Comparison of ENCODE assay signal across 12 cellular contexts in the genomic region with DNA sequence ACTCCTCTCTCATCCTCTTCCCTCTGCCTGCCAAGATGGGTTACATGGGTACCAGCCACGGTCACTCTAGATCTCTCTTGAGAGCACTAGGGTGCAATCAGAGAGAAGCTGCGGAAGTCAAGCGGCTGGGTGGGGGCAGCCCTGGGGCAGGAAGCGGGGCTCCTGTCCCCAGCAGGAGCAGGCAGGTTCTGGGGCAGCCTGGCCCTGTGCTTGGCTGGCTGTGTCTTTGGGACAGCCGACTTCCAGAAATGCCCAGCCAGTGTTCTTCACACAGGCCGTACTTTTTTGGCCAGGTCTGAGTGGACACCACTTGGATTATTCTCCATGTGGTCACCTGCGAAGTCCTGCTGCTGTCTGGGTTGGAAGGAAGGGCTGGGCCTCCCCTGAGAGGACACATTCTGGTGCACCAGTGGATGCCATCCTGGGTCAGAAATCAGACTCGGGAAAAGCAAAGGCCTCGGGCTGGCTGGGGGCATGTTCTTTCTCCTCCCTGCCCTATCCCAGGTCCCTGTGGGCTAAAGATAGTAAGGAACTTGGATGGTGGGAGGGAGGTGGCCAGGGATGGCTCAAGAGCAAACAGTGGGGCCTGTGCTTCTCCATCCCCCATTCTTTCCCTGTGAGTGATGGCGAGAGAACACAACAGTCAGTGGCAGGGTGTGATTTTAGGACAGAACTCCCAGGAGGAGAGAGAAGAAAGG.
DNase-seq lines count a peak whose midpoint lies in the region; ATAC-seq and TF ChIP-seq lines count a peak whose summit lies in the region.
"Had no signal": no experiment of that assay in that cellular context is flagged by ENCODE, and none has a peak within 500 bp of the region (broad histone marks: within the 10 kb centered on the region; RNA-seq: fewer than 3 reads in every experiment).

No MANE protein-coding gene starts in this region.

- H3K9me3 ChIP-seq in muscle layer of duodenum (ENCODE audit: control insufficient read depth in 1 of 2, low read length in 2 of 2) = no peaks in the 10 kb centered on the region
- H3K9me3 ChIP-seq: SK-N-SH had no signal

- no peaks in the 10 kb centered on the region for H3K27me3 Mint-ChIP-seq in activated naive CD4-positive, alpha-beta T cell treated with anti-CD3 and anti-CD28 coated beads, Interleukin-2, amount 10 ng/mL, durations not matched to agents 7 days and 5 days
- H3K27me3 Mint-ChIP-seq in activated naive CD8-positive, alpha-beta T cell treated with anti-CD3 and anti-CD28 coated beads, Interleukin-2, amount 10 ng/mL, durations not matched to agents 7 days and 5 days = no peaks in the 10 kb centered on the region
- H3K27me3 Mint-ChIP-seq in type B pancreatic cell = no peaks in the 10 kb centered on the region

- H3K36me3 ChIP-seq in muscle layer of duodenum (ENCODE audit: control insufficient read depth in 1 of 2, insufficient read depth in 2 of 2, low read length in 2 of 2) = peaks cover 31 to 40% of the 10 kb centered on the region in 2 donors

- H3K27me3 ChIP-seq in muscle layer of duodenum (ENCODE audit: low read depth, low read length) = no peaks in the 10 kb centered on the region

- peaks cover 67% of the 10 kb centered on the region for H3K36me3 Mint-ChIP-seq in activated naive CD4-positive, alpha-beta T cell treated with anti-CD3 and anti-CD28 coated beads, Interleukin-2, amount 10 ng/mL, durations not matched to agents 7 days and 5 days
- H3K36me3 Mint-ChIP-seq in activated naive CD8-positive, alpha-beta T cell treated with anti-CD3 and anti-CD28 coated beads, Interleukin-2, amount 10 ng/mL, durations not matched to agents 7 days and 5 days = peaks cover 10% of the 10 kb centered on the region
- H3K36me3 Mint-ChIP-seq in type B pancreatic cell = peaks cover 5% of the 10 kb centered on the region

- peaks cover 13 to 78% of the 10 kb centered on the region in 2 donors for H3K4me1 ChIP-seq in muscle layer of duodenum (ENCODE audit: control insufficient read depth in 1 of 2, insufficient read depth in 2 of 2, low read length in 2 of 2)

- peak overlapping the region; percentile 80 for H3K27ac Mint-ChIP-seq in activated naive CD4-positive, alpha-beta T cell treated with anti-CD3 and anti-CD28 coated beads, Interleukin-2, amount 10 ng/mL, durations not matched to agents 7 days and 5 days
- H3K27ac Mint-ChIP-seq in activated naive CD8-positive, alpha-beta T cell treated with anti-CD3 and anti-CD28 coated beads, Interleukin-2, amount 10 ng/mL, durations not matched to agents 7 days and 5 days = peak overlapping the region; percentile 90
- peak overlapping the region; percentile 60 for H3K27ac Mint-ChIP-seq in type B pancreatic cell

- CTCF ChIA-PET in activated naive CD4-positive, alpha-beta T cell treated with anti-CD3 and anti-CD28 coated beads, Interleukin-2, amount 10 ng/mL, durations not matched to agents 7 days and 5 days (lab: Charles Lee) = interaction anchor here (0.8 to 3.8 kb wide), 2 partner anchors 11 to 238 kb away, joined by 3 to 26 read pairs; no protein-coding TSS in a partner anchor

- H3K27ac ChIP-seq in muscle layer of duodenum (ENCODE audit: low read length) = peak overlapping the region; percentile 35

- POLR2A ChIA-PET in activated naive CD8-positive, alpha-beta T cell treated with anti-CD3 and anti-CD28 coated beads, Interleukin-2, amount 10 ng/mL, durations not matched to agents 7 days and 5 days (lab: Charles Lee) = interaction anchor here (0.5 to 2.3 kb wide), 4 partner anchors 8 to 94 kb away, joined by 3 to 9 read pairs (median 3); partner anchors contain the start of gene ITPKB

- TF ChIP-seq CTCF in type B pancreatic cell (conservative IDR thresholded peaks at IDR 0.05) = no peak

- H3K4me3 Mint-ChIP-seq in activated naive CD4-positive, alpha-beta T cell treated with anti-CD3 and anti-CD28 coated beads, Interleukin-2, amount 10 ng/mL, durations not matched to agents 7 days and 5 days = no peak overlapping the region
- peak overlapping the region; percentile 59 for H3K4me3 Mint-ChIP-seq in activated naive CD8-positive, alpha-beta T cell treated with anti-CD3 and anti-CD28 coated beads, Interleukin-2, amount 10 ng/mL, durations not matched to agents 7 days and 5 days
- H3K4me3 Mint-ChIP-seq in type B pancreatic cell = peak overlapping the region; percentile 6

- peak; percentile 62 for ATAC-seq in activated naive CD8-positive, alpha-beta T cell treated with anti-CD3 and anti-CD28 coated beads, Interleukin-2, amount 10 ng/mL, durations not matched to agents 7 days and 5 days (ENCODE audit: low read depth)
- no peak for ATAC-seq in HG03097 (IDR thresholded peaks at IDR 0.05; ENCODE audit: low FRiP score, unreplicated experiment)
- no peak for ATAC-seq in GM21360 (IDR thresholded peaks at IDR 0.05; ENCODE audit: unreplicated experiment)

- H3K9me3 Mint-ChIP-seq in activated naive CD4-positive, alpha-beta T cell treated with anti-CD3 and anti-CD28 coated beads, Interleukin-2, amount 10 ng/mL, durations not matched to agents 7 days and 5 days = no peaks in the 10 kb centered on the region
- no peaks in the 10 kb centered on the region for H3K9me3 Mint-ChIP-seq in activated naive CD8-positive, alpha-beta T cell treated with anti-CD3 and anti-CD28 coated beads, Interleukin-2, amount 10 ng/mL, durations not matched to agents 7 days and 5 days
- no peaks in the 10 kb centered on the region for H3K9me3 Mint-ChIP-seq in type B pancreatic cell

- H3K4me3 ChIP-seq in muscle layer of duodenum (ENCODE audit: low read depth in 1 of 2, low read length in 2 of 2) = no peak overlapping the region

- H3K4me1 Mint-ChIP-seq in activated naive CD4-positive, alpha-beta T cell treated with anti-CD3 and anti-CD28 coated beads, Interleukin-2, amount 10 ng/mL, durations not matched to agents 7 days and 5 days = peaks cover 59% of the 10 kb centered on the region
- peaks cover 47% of the 10 kb centered on the region for H3K4me1 Mint-ChIP-seq in activated naive CD8-positive, alpha-beta T cell treated with anti-CD3 and anti-CD28 coated beads, Interleukin-2, amount 10 ng/mL, durations not matched to agents 7 days and 5 days
- peaks cover 21% of the 10 kb centered on the region for H3K4me1 Mint-ChIP-seq in type B pancreatic cell (ENCODE audit: unreplicated experiment)

- DNase-seq in activated naive CD4-positive, alpha-beta T cell treated with anti-CD3 and anti-CD28 coated beads, Interleukin-2, amount 10 ng/mL, durations not matched to agents 7 days and 5 days = peak; percentile 52
- no peak for DNase-seq in activated naive CD4-positive, alpha-beta T cell (lab: John Stamatoyannopoulos, UW)
- peak; percentile 55 for DNase-seq in activated naive CD8-positive, alpha-beta T cell treated with anti-CD3 and anti-CD28 coated beads, Interleukin-2, amount 10 ng/mL, durations not matched to agents 7 days and 5 days
- DNase-seq in type B pancreatic cell (ENCODE audit: extremely low spot score, unreplicated experiment) (no peak), NCI-H1048 (lab: John Stamatoyannopoulos, UW) (no peak)
- DNase-seq: NCI-H146; NCI-H69; stimulated activated naive CD4-positive, alpha-beta T cell had no signal

Comparison
In these comparisons a context has a peak if more than half of its experiments do, and no peak if none do; other contexts are left out.
1. DNase-seq: peak in activated naive CD4-positive, alpha-beta T cell treated with anti-CD3 and anti-CD28 coated beads, Interleukin-2, amount 10 ng/mL, durations not matched to agents 7 days and 5 days (single experiment) and activated naive CD8-positive, alpha-beta T cell treated with anti-CD3 and anti-CD28 coated beads, Interleukin-2, amount 10 ng/mL, durations not matched to agents 7 days and 5 days (single experiment); none in activated naive CD4-positive, alpha-beta T cell (0 of 4), type B pancreatic cell (single experiment) and NCI-H1048 (single experiment).
2. Peak in every context shown above with its lines, with median percentiles within 50 percentile points of each other: H3K27ac Mint-ChIP-seq.